ENCODE assay signal across 9 cellular contexts in genomic region chr11:128695539-128696221, GRCh38. TPM values are rescaled to one million over a fixed set of nuclear protein-coding genes. Genes with fewer than 3 reads are reported as not detected.
DNase-seq lines count a peak whose midpoint lies in the region; ATAC-seq and TF ChIP-seq lines count a peak whose summit lies in the region.
"Had no signal": no experiment of that assay in that cellular context is flagged by ENCODE, and none has a peak within 500 bp of the region (broad histone marks: within the 10 kb centered on the region; RNA-seq: fewer than 3 reads in every experiment).

No MANE protein-coding gene starts in this region.

- H3K9me3 Mint-ChIP-seq in MCF 10A (ENCODE audit: unreplicated experiment): no peaks in the 10 kb centered on the region

- peak overlapping the region; percentile 99 for H3K9ac ChIP-seq in BLaER1

- no peak overlapping the region for H3K4me3 Mint-ChIP-seq in MCF 10A (ENCODE audit: unreplicated experiment)

- H3K36me3 Mint-ChIP-seq in MCF 10A (ENCODE audit: insufficient read depth, unreplicated experiment): peaks cover 6% of the 10 kb centered on the region

- peak overlapping the region; percentile 100 for H3K27ac ChIP-seq in BLaER1
- no peak overlapping the region for H3K27ac ChIP-seq in urinary bladder (ENCODE audit: low read depth)

- WGBS in urinary bladder: 69% methylated on average over 6 of the region's 6 CpGs

- peak; percentile 33 for ATAC-seq in GM21367 (IDR thresholded peaks at IDR 0.05; ENCODE audit: unreplicated experiment)
- ATAC-seq: HCT116 had no signal

- no peaks in the 10 kb centered on the region for H3K9me3 ChIP-seq in BLaER1

- peak overlapping the region; percentile 97 for H3K4me3 ChIP-seq in BLaER1
- H3K4me3 ChIP-seq in urinary bladder (ENCODE audit: low read depth, low read length): peak overlapping the region; percentile 63

- POLR2A ChIA-PET in MCF 10A (lab: Yijun Ruan, JAX): no interaction called here

- no peaks in the 10 kb centered on the region for H3K4me1 Mint-ChIP-seq in MCF 10A (ENCODE audit: insufficient read depth, unreplicated experiment)

- peaks cover 50% of the 10 kb centered on the region for H3K36me3 ChIP-seq in BLaER1
- H3K36me3 ChIP-seq in urinary bladder (ENCODE audit: insufficient read depth): no peaks in the 10 kb centered on the region

- CTCF ChIA-PET in MCF 10A (lab: Yijun Ruan, JAX): interaction anchor here (0.6 to 1.2 kb wide), 4 partner anchors 29 to 188 kb away, joined by 3 to 4 read pairs (median 3); no protein-coding TSS in a partner anchor

- H3K4me2 ChIP-seq in BLaER1: peak overlapping the region; percentile 89

- no peaks in the 10 kb centered on the region for H3K27me3 ChIP-seq in BLaER1

- DNase-seq in MV-4-11 (lab: John Stamatoyannopoulos, UW) (peak; percentile 100), MCF 10A (ENCODE audit: unreplicated experiment) (peak; percentile 46), lung microvascular endothelial cell (ENCODE audit: low read depth in 2 of 2) (peak; percentile 49 to 56), HK-2 (ENCODE audit: unreplicated experiment) (no peak), NCI-H82 (lab: John Stamatoyannopoulos, UW) (no peak)

- no peak for TF ChIP-seq CTCF in MCF 10A (IDR thresholded peaks at IDR 0.05; ENCODE audit: unreplicated experiment)

- H3K27ac Mint-ChIP-seq in MCF 10A (ENCODE audit: low read depth, unreplicated experiment): no peak overlapping the region

- H3K4me1 ChIP-seq in BLaER1: peaks cover 57% of the 10 kb centered on the region
- peaks cover 4% of the 10 kb centered on the region for H3K4me1 ChIP-seq in urinary bladder (ENCODE audit: insufficient read depth)

- H3K27me3 Mint-ChIP-seq in MCF 10A (ENCODE audit: insufficient read depth, unreplicated experiment): no peaks in the 10 kb centered on the region

- peaks cover 67% of the 10 kb centered on the region for H4K20me1 ChIP-seq in BLaER1

- TSS peak; percentile 17 for BruUV-seq in MCF 10A (replicated peaks; lab: Mats Ljungman, UMichigan)

- intact Hi-C loops in MCF 10A (cut with micrococcal nuclease): no loop called here

RNA-seq across cellular contexts. Expression of gene FLI1, which starts 1.8 kb away (rescaled TPM):
- total RNA-seq in MCF 10A (2022): 3.6 and 5.6 TPM in 2 replicates
- total RNA-seq in lung microvascular endothelial cell: 95.5 and 119 TPM in 2 replicates
- total RNA-seq in urinary bladder: 18.0 TPM
- polyA plus RNA-seq in urinary bladder: 12.4 TPM

Comparison
In these comparisons a context has a peak if more than half of its experiments do, and no peak if none do; other contexts are left out.
1. DNase-seq: peak in MV-4-11 (single experiment), MCF 10A (single experiment) and lung microvascular endothelial cell (2 of 2); none in HK-2 (single experiment) and NCI-H82 (single experiment).